In the genomic region with DNA sequence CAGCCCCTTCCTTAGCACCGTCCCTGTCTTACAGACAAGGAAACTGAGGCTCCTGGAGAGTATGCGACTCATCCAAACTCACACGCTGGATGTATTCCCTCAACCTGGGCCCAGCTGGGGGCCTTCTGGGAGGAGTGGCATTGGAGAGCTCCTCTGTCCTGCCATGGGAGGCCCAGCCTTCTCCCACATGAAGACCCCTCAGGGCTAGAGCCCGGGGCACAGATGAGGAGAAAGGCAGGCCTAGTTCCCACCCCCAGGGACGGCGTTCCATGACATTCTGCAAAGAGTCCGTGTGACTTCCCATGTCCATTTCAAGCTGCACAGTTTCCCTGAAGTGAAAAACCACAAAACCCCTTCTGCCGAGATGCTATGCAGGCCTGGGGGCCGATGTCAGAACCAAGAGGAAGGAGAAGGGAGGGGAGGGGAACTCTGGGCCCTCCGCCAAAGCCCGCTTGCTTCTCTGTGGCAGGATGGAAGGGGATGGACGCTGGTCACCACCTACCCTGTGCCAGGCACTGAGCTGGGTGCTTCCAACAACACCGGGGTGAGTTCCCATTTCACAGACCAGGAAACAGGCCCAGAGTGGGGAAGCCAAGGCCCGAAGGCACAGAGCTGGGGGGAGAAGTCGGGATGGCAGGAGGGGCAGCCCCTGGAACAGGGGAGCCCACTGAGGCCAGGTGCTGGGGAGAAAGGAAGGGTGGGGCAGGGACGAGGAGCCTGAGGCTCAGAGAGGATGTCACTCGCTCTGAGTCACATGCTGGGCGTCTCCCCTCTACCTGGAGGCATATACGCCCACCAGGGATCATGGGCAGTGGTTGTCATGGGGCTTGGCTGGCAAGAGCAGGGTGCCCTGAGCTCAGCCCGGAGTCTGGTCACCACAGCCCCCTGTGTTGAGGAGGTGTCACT, we compare ENCODE assay signal across 2 cellular contexts.
TF ChIP-seq lines count a peak whose summit lies in the region.

No MANE protein-coding gene starts in this region.

TF ChIP-seq in SK-N-SH treated with all-trans-retinoic acid at 6 μM for 48 hours, 23 proteins besides CTCF, POLR2A, EP300 and RAD21:
- TF ChIP-seq ZNF8 (CRISPR knock-in tag; IDR thresholded peaks at IDR 0.05) = no peak
- TF ChIP-seq, protein P1, sequence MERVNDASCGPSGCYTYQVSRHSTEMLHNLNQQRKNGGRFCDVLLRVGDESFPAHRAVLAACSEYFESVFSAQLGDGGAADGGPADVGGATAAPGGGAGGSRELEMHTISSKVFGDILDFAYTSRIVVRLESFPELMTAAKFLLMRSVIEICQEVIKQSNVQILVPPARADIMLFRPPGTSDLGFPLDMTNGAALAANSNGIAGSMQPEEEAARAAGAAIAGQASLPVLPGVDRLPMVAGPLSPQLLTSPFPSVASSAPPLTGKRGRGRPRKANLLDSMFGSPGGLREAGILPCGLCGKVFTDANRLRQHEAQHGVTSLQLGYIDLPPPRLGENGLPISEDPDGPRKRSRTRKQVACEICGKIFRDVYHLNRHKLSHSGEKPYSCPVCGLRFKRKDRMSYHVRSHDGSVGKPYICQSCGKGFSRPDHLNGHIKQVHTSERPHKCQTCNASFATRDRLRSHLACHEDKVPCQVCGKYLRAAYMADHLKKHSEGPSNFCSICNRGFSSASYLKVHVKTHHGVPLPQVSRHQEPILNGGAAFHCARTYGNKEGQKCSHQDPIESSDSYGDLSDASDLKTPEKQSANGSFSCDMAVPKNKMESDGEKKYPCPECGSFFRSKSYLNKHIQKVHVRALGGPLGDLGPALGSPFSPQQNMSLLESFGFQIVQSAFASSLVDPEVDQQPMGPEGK (CRISPR knock-in tag; IDR thresholded peaks at IDR 0.05; ENCODE audit: borderline replicate concordance) = peak; percentile 30; the same call in 1 of the 2 replicates
- TF ChIP-seq SNAI2 (CRISPR knock-in tag; IDR thresholded peaks at IDR 0.05) = no peak
TF ChIP-seq in SK-N-SH treated with all-trans-retinoic acid at 6 μM for 48 hours: peak in this region for 1.

TF ChIP-seq in GM12878, 131 proteins besides CTCF, POLR2A, EP300 and RAD21:
- TF ChIP-seq CBX5 (IDR thresholded peaks at IDR 0.05; ENCODE audit: low read depth) (no peak), SUZ12 (IDR thresholded peaks at IDR 0.05; ENCODE audit: unreplicated experiment) (no peak), RUNX3 (IDR thresholded peaks at IDR 0.05; ENCODE audit: low read length) (peak; percentile 54), FOS (IDR thresholded peaks at IDR 0.05; ENCODE audit: borderline replicate concordance, extremely low read depth, insufficient read length) (no peak), HDAC6 (IDR thresholded peaks at IDR 0.05; ENCODE audit: unreplicated experiment) (no peak), PRDM15 (CRISPR knock-in tag; IDR thresholded peaks at IDR 0.05) (no peak), POLR2AphosphoS2 (IDR thresholded peaks at IDR 0.05; ENCODE audit: low read depth, low read length) (0 out of 2 replicates have a peak, but pooled peaks have one; percentile 7), SPI1 (IDR thresholded peaks at IDR 0.05; ENCODE audit: borderline replicate concordance, insufficient read depth, low read depth, low read length) (no peak)
